1 cellular context compared by ENCODE assay signal in genomic region chr10:96306516-96306915, GRCh38.
TF ChIP-seq lines count a peak whose summit lies in the region.

No MANE protein-coding gene starts in this region.

TF ChIP-seq in H1, 55 proteins besides CTCF, POLR2A, EP300 and RAD21:
- no peak for TF ChIP-seq CHD7 (IDR thresholded peaks at IDR 0.05; ENCODE audit: insufficient replicate concordance, low read length)
- no peak for TF ChIP-seq JUN (IDR thresholded peaks at IDR 0.05; ENCODE audit: low read depth, low read length)
- TF ChIP-seq CREB1 (IDR thresholded peaks at IDR 0.05), result no peak
- TF ChIP-seq KDM4A (IDR thresholded peaks at IDR 0.05; ENCODE audit: low read depth, low read length, severe bottlenecking), result no peak
- no peak for TF ChIP-seq SIX5 (IDR thresholded peaks at IDR 0.05; ENCODE audit: low read depth, low read length)
- TF ChIP-seq ASH2L (IDR thresholded peaks at IDR 0.05; ENCODE audit: low read length), result no peak
- TF ChIP-seq CEBPB (IDR thresholded peaks at IDR 0.05; ENCODE audit: low read depth, low read length), result no peak
- TF ChIP-seq RXRA (IDR thresholded peaks at IDR 0.05; ENCODE audit: insufficient read depth, low read depth, low read length), result no peak
- TF ChIP-seq ZNF274 (IDR thresholded peaks at IDR 0.05; ENCODE audit: borderline replicate concordance, extremely low read depth, low read length), result no peak
- no peak for TF ChIP-seq BACH1 (IDR thresholded peaks at IDR 0.05; ENCODE audit: low read length)
- TF ChIP-seq CTBP2 (IDR thresholded peaks at IDR 0.05; ENCODE audit: borderline replicate concordance, insufficient read depth, insufficient read length, low read length), result no peak
- TF ChIP-seq PHF8 (conservative IDR thresholded peaks at IDR 0.05; ENCODE audit: low read depth, low read length), result no peak
- TF ChIP-seq TEAD4 (IDR thresholded peaks at IDR 0.05; ENCODE audit: low read depth, low read length), result no peak
- TF ChIP-seq EZH2 (IDR thresholded peaks at IDR 0.05; ENCODE audit: low read depth, low read length, severe bottlenecking), result no peak
- no peak for TF ChIP-seq CBX5 (IDR thresholded peaks at IDR 0.05; ENCODE audit: low read depth, low read length)
- no peak for TF ChIP-seq CHD2 (IDR thresholded peaks at IDR 0.05; ENCODE audit: low read length)
- no peak for TF ChIP-seq HDAC2 (IDR thresholded peaks at IDR 0.05; ENCODE audit: borderline replicate concordance in 1 of 2, low read depth in 2 of 2, low read length in 2 of 2)
- TF ChIP-seq SP2 (IDR thresholded peaks at IDR 0.05; ENCODE audit: low read length), result no peak
- no peak for TF ChIP-seq TCF12 (IDR thresholded peaks at IDR 0.05; ENCODE audit: low read depth, low read length)
- no peak for TF ChIP-seq RBBP5 (IDR thresholded peaks at IDR 0.05; ENCODE audit: borderline replicate concordance, low read depth, low read length)
